Comparison of ENCODE assay signal across 18 cellular contexts in the genomic region with DNA sequence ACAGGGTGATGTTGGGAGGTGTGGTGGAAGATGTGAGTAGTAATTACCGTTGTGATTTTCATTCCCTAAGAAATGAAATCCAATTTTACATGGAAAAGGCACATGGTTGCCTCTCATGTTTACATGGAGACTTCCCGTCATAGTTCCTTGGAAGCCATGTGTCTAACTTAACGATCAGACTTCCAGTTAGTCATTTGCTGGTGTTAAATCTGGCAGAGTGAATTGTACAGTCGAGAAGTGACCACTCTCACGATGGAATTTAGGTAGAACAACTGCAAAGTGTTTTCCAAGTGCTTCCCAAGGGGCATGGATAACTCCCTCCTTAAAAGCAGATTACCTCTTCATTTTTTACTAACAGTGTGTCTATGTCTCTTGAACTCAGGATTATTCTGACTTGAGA.
DNase-seq lines count a peak whose midpoint lies in the region; ATAC-seq and TF ChIP-seq lines count a peak whose summit lies in the region.
"Had no signal": no experiment of that assay in that cellular context is flagged by ENCODE, and none has a peak within 500 bp of the region (broad histone marks: within the 10 kb centered on the region; RNA-seq: fewer than 3 reads in every experiment).

No MANE protein-coding gene starts in this region.

- no CpG with 5 or more reads among the region's 5 CpGs for WGBS in IMR-90 (ENCODE audit: extremely low coverage in 2 of 2, insufficient read length in 1 of 2), 2 experiments

- no peaks in the 10 kb centered on the region for H3K9me3 ChIP-seq in IMR-90 (ENCODE audit: control insufficient read depth, insufficient read depth, low read length)
- H3K9me3 ChIP-seq: BE2C had no signal

- no peaks in the 10 kb centered on the region for H3K79me1 ChIP-seq in IMR-90 (ENCODE audit: low read depth in 1 of 2, low read length in 2 of 2)

- H3K9ac ChIP-seq in IMR-90 (ENCODE audit: low read depth, low read length), result no peak overlapping the region
- H3K9ac ChIP-seq: BLaER1 treated with 17β-estradiol and CSF1 and Interleukin-3, amounts not matched to agents 10 nM and 100 nM had no signal

- intact Hi-C loops in IMR-90 (cut with micrococcal nuclease), result no loop called here

- CTCF ChIA-PET in IMR-90 (lab: Yijun Ruan, JAX), result no interaction called here

- BruUV-seq in IMR-90 (replicated peaks; lab: Mats Ljungman, UMichigan), result no TSS peak

- 0 out of 2 replicates have a peak overlapping the region, but pooled peaks have one; percentile 18 for H2BK20ac ChIP-seq in IMR-90 (ENCODE audit: low read depth, low read length)

- no peak overlapping the region for H4K5ac ChIP-seq in IMR-90 (ENCODE audit: low read depth, low read length)

- peaks cover 5% of the 10 kb centered on the region; the same call in 1 of the 2 replicates for H3K4me1 ChIP-seq in IMR-90 (ENCODE audit: control insufficient read depth, insufficient read depth, low read length)
- H3K4me1 ChIP-seq: BE2C; BLaER1 treated with 17β-estradiol and CSF1 and Interleukin-3, amounts not matched to agents 10 nM and 100 nM had no signal

- peak overlapping the region; percentile 35 for H2BK120ac ChIP-seq in IMR-90 (ENCODE audit: low read depth, low read length)

- no peak overlapping the region for H2AK9ac ChIP-seq in IMR-90 (replicated peaks; ENCODE audit: low read depth, low read length, poor library complexity)

- H4K20me1 ChIP-seq in IMR-90 (ENCODE audit: insufficient read depth, low read length), result no peaks in the 10 kb centered on the region
- H4K20me1 ChIP-seq: BLaER1 treated with 17β-estradiol and CSF1 and Interleukin-3, amounts not matched to agents 10 nM and 100 nM had no signal

- peak; percentile 21 for DNase-seq in AG20443 (ENCODE audit: low spot score)
- no peak for DNase-seq in IMR-90
- peak; percentile 16 for DNase-seq in fibroblast of mammary gland (ENCODE audit: low read depth)
- DNase-seq: AML-193; BE2C; CD4-positive, alpha-beta T cell; CD8-positive, alpha-beta memory T cell; DMS 273 treated with DMSO at 0.1 percent for 48 hours; DMS53; DMS79 treated with DMSO at 0.1 percent for 48 hours; GF-D8; H9 had no signal

- H3K36me3 ChIP-seq in IMR-90 (ENCODE audit: control insufficient read depth, insufficient read depth, low read length), result no peaks in the 10 kb centered on the region
- H3K36me3 ChIP-seq: BE2C; BLaER1 treated with 17β-estradiol and CSF1 and Interleukin-3, amounts not matched to agents 10 nM and 100 nM had no signal

- H3K4me3 ChIP-seq in IMR-90 (ENCODE audit: insufficient read depth, low read depth, low read length) (no peak overlapping the region), fibroblast of mammary gland (ENCODE audit: control insufficient read depth, low read depth, low read length) (no peak overlapping the region)
- H3K4me3 ChIP-seq: BLaER1 treated with 17β-estradiol and CSF1 and Interleukin-3, amounts not matched to agents 10 nM and 100 nM; GM23338 had no signal

- no peak overlapping the region for H3K56ac ChIP-seq in IMR-90 (ENCODE audit: extremely low read depth, insufficient read depth, low read length)

- in situ Hi-C loops in IMR-90 (cut with MboI; ENCODE audit: low sequenced_read_pairs), result no loop called here

- TF ChIP-seq CTCF in IMR-90 (conservative IDR thresholded peaks at IDR 0.05; ENCODE audit: low read depth, low read length), result no peak
- TF ChIP-seq CTCF in fibroblast of mammary gland (conservative IDR thresholded peaks at IDR 0.05; ENCODE audit: control insufficient read depth, insufficient read depth, low read depth, low read length), result no peak

- H3K27ac ChIP-seq in IMR-90 (ENCODE audit: insufficient read depth, low read length), result no peak overlapping the region
- H3K27ac ChIP-seq: BLaER1 treated with 17β-estradiol and CSF1 and Interleukin-3, amounts not matched to agents 10 nM and 100 nM had no signal

- POLR2A ChIA-PET in IMR-90 (lab: Charles Lee; ENCODE audit: unreplicated experiment), result no interaction called here

- no peak for TF ChIP-seq POLR2A in IMR-90 (IDR thresholded peaks at IDR 0.05; ENCODE audit: low read depth, low read length)

- H2AFZ ChIP-seq in IMR-90 (replicated peaks; ENCODE audit: low read length, poor library complexity), result no peak overlapping the region
- H2AFZ ChIP-seq: GM23338 had no signal

- H3K27me3 ChIP-seq in IMR-90 (ENCODE audit: control insufficient read depth, insufficient read depth, low read length), result no peaks in the 10 kb centered on the region
- H3K27me3 ChIP-seq: BE2C; BLaER1 treated with 17β-estradiol and CSF1 and Interleukin-3, amounts not matched to agents 10 nM and 100 nM had no signal

- dilution Hi-C loops in IMR-90 (cut with HindIII; ENCODE audit: low sequenced_read_pairs, unreplicated experiment), result no loop called here

- no peak for TF ChIP-seq RAD21 in IMR-90 (IDR thresholded peaks at IDR 0.05; ENCODE audit: low read length)

- H3K4ac ChIP-seq in IMR-90 (ENCODE audit: low read depth, low read length), result peak overlapping the region; percentile 16; the same call in 1 of the 2 replicates

- no peaks in the 10 kb centered on the region for H3K9me1 ChIP-seq in IMR-90 (ENCODE audit: insufficient read depth, low read length)

- no peak overlapping the region for H2AK5ac ChIP-seq in IMR-90 (ENCODE audit: low read depth, low read length)

- no peak overlapping the region for H3K4me2 ChIP-seq in IMR-90 (ENCODE audit: low read depth, low read length)
- H3K4me2 ChIP-seq: BLaER1 treated with 17β-estradiol and CSF1 and Interleukin-3, amounts not matched to agents 10 nM and 100 nM; GM23338 had no signal

- no peak overlapping the region for H4K8ac ChIP-seq in IMR-90 (ENCODE audit: low read depth in 2 of 2, low read length in 2 of 2)

- no peak overlapping the region for H4K91ac ChIP-seq in IMR-90 (ENCODE audit: insufficient read depth, low read depth, low read length)

- H2BK15ac ChIP-seq in IMR-90 (ENCODE audit: low read depth, low read length), result no peak overlapping the region

- H2BK5ac ChIP-seq in IMR-90 (ENCODE audit: low read depth, low read length, poor library complexity, severe bottlenecking), result no peak overlapping the region

- ATAC-seq in IMR-90 (ENCODE audit: low read depth) (no peak), HG03175 (IDR thresholded peaks at IDR 0.05; ENCODE audit: unreplicated experiment) (no peak), GM21528 (IDR thresholded peaks at IDR 0.05; ENCODE audit: low FRiP score, unreplicated experiment) (no peak), HG03025 (IDR thresholded peaks at IDR 0.05; ENCODE audit: low FRiP score, unreplicated experiment) (no peak)
- ATAC-seq: GM23338, HCT116 had no signal

- H3K18ac ChIP-seq in IMR-90 (ENCODE audit: low read depth, low read length), result no peak overlapping the region

- H3K14ac ChIP-seq in IMR-90 (replicated peaks; ENCODE audit: low read depth, low read length), result no peak overlapping the region; the same call in 1 of the 2 replicates

- no peak overlapping the region for H3K23ac ChIP-seq in IMR-90 (ENCODE audit: low read depth, low read length)

TF ChIP-seq in IMR-90, 13 proteins besides CTCF, POLR2A, EP300 and RAD21:
- TF ChIP-seq MAZ (IDR thresholded peaks at IDR 0.05; ENCODE audit: borderline replicate concordance, low read depth, low read length), result no peak
- no peak for TF ChIP-seq RFX5 (IDR thresholded peaks at IDR 0.05; ENCODE audit: low read depth, low read length)
- no peak for TF ChIP-seq RCOR1 (IDR thresholded peaks at IDR 0.05; ENCODE audit: insufficient replicate concordance, low read length)
- TF ChIP-seq, protein P1, sequence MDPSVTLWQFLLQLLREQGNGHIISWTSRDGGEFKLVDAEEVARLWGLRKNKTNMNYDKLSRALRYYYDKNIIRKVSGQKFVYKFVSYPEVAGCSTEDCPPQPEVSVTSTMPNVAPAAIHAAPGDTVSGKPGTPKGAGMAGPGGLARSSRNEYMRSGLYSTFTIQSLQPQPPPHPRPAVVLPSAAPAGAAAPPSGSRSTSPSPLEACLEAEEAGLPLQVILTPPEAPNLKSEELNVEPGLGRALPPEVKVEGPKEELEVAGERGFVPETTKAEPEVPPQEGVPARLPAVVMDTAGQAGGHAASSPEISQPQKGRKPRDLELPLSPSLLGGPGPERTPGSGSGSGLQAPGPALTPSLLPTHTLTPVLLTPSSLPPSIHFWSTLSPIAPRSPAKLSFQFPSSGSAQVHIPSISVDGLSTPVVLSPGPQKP (IDR thresholded peaks at IDR 0.05; ENCODE audit: borderline replicate concordance, low read depth, low read length), result no peak
- TF ChIP-seq USF2 (IDR thresholded peaks at IDR 0.05; ENCODE audit: low read depth, low read length), result no peak
- TF ChIP-seq BHLHE40 (IDR thresholded peaks at IDR 0.05; ENCODE audit: low read depth, low read length), result no peak
- no peak for TF ChIP-seq CEBPB (IDR thresholded peaks at IDR 0.05; ENCODE audit: low read depth, low read length)
- no peak for TF ChIP-seq MAFK (IDR thresholded peaks at IDR 0.05; ENCODE audit: low read depth, low read length)
- no peak for TF ChIP-seq CHD1 (IDR thresholded peaks at IDR 0.05; ENCODE audit: low read depth, low read length)
- no peak for TF ChIP-seq FOS (IDR thresholded peaks at IDR 0.05; ENCODE audit: low read depth, low read length)
- TF ChIP-seq MXI1 (IDR thresholded peaks at IDR 0.05; ENCODE audit: borderline replicate concordance, low read depth, low read length), result no peak
- no peak for TF ChIP-seq SMC3 (IDR thresholded peaks at IDR 0.05; ENCODE audit: low read depth, low read length)
- TF ChIP-seq NFE2L2 (IDR thresholded peaks at IDR 0.05; ENCODE audit: low read depth, low read length), result no peak
